In genomic region chr1:28882009-28882628, GRCh38 we compare ENCODE assay signal across 8 cellular contexts. TPM values are rescaled to one million over a fixed set of nuclear protein-coding genes. Genes with fewer than 3 reads are reported as not detected.
A peak's percentile ranks its signal among the peaks of the same experiment; 100 is the strongest.
DNase-seq lines count a peak whose midpoint lies in the region; ATAC-seq, FAIRE-seq and TF ChIP-seq lines count a peak whose summit lies in the region.

No MANE protein-coding gene starts in this region.

- TF ChIP-seq RAD21 in IMR-90 (IDR thresholded peaks at IDR 0.05; ENCODE audit: low read length): peak; percentile 99
- TF ChIP-seq RAD21 in H1 (IDR thresholded peaks at IDR 0.05 in 1 of 2, conservative IDR thresholded peaks at IDR 0.05 in 1 of 2; ENCODE audit: low read depth in 2 of 2, low read length in 2 of 2): peak; percentile 99

- H3K9me1 ChIP-seq in IMR-90 (ENCODE audit: insufficient read depth, low read length): peaks cover 10% of the 10 kb centered on the region; the same call in 1 of the 2 replicates

- dilution Hi-C loops in IMR-90 (cut with HindIII; ENCODE audit: low sequenced_read_pairs, unreplicated experiment): no loop called here

- H2AK9ac ChIP-seq in IMR-90 (replicated peaks; ENCODE audit: low read depth, low read length, poor library complexity): peak overlapping the region; percentile 74

- intact Hi-C loops in IMR-90 (cut with micrococcal nuclease): loop anchor here (1.0 to 5.0 kb wide), 5 partner anchors 152 to 321 kb away; partner anchors contain the start of genes SRSF4 and TMEM200B

- no peaks in the 10 kb centered on the region for H3K9me3 Mint-ChIP-seq in mesothelial cell of epicardium

- H3K4ac ChIP-seq in IMR-90 (ENCODE audit: low read depth, low read length): peak overlapping the region; percentile 48; the same call in 1 of the 2 replicates
- H3K4ac ChIP-seq in H1 (replicated peaks; ENCODE audit: insufficient read length, low read depth, low read length): no peak overlapping the region

- H4K91ac ChIP-seq in IMR-90 (ENCODE audit: insufficient read depth, low read depth, low read length): peak overlapping the region; percentile 40; the same call in 1 of the 2 replicates
- H4K91ac ChIP-seq in H1 (replicated peaks; ENCODE audit: insufficient read length, low read length): no peak overlapping the region

- no peaks in the 10 kb centered on the region for H3K79me2 ChIP-seq in H1 (ENCODE audit: control insufficient read depth in 1 of 2, insufficient read depth in 2 of 2, low read length in 2 of 2)

- no peak overlapping the region for H3K27ac ChIP-seq in IMR-90 (ENCODE audit: insufficient read depth, low read length)
- H3K27ac ChIP-seq in H1 (ENCODE audit: low read depth, low read length): no peak overlapping the region

- no peaks in the 10 kb centered on the region for H3K27me3 Mint-ChIP-seq in mesothelial cell of epicardium (ENCODE audit: low read depth)

- H4K20me1 ChIP-seq in IMR-90 (ENCODE audit: insufficient read depth, low read length) (no peaks in the 10 kb centered on the region), H1 (replicated peaks in 1 of 2; ENCODE audit: control insufficient read depth in 1 of 2, insufficient read depth in 2 of 2, low read length in 2 of 2) (no peaks in the 10 kb centered on the region)

- H3K4me2 ChIP-seq in IMR-90 (ENCODE audit: low read depth, low read length): no peak overlapping the region
- H3K4me2 ChIP-seq in H1 (ENCODE audit: insufficient read depth in 1 of 2, low read depth in 2 of 2, low read length in 2 of 2): peak overlapping the region in 1 of 2 experiments; percentile 19; a peak in 1 of 4 replicates

- no TSS peak for BruUV-seq in IMR-90 (replicated peaks; lab: Mats Ljungman, UMichigan)

- peak overlapping the region; percentile 60; the same call in 1 of the 2 replicates for H2BK12ac ChIP-seq in H1 (ENCODE audit: low read depth, low read length)

- H4K5ac ChIP-seq in IMR-90 (ENCODE audit: low read depth, low read length) (no peak overlapping the region), H1 (ENCODE audit: insufficient read length, low read depth, low read length) (no peak overlapping the region)

- H2AK5ac ChIP-seq in IMR-90 (ENCODE audit: low read depth, low read length): peak overlapping the region; percentile 96
- no peak overlapping the region for H2AK5ac ChIP-seq in H1 (ENCODE audit: low read depth, low read length)

- H3K18ac ChIP-seq in IMR-90 (ENCODE audit: low read depth, low read length) (no peak overlapping the region), H1 (ENCODE audit: extremely low read depth, low read length) (peak overlapping the region; percentile 28; the same call in 1 of the 2 replicates)

- DNase-seq in D341Med (ENCODE audit: low spot score) (peak; percentile 82), IMR-90 (peak; percentile 81), NOMO-1 treated with dmso at 0.1 percent for 144 hours (lab: John Stamatoyannopoulos, UW; ENCODE audit: unreplicated experiment) (peak; percentile 39), H1 (ENCODE audit: low read depth in 1 of 2, low spot score in 2 of 2) (peak; percentile 92 to 93), mesothelial cell of epicardium (ENCODE audit: low spot score in 2 of 2, unreplicated experiment in 2 of 2) (peak; percentile 77 to 88)
- DNase-seq in activated CD8-positive, alpha-beta memory T cell treated with anti-CD3 and anti-CD28 coated beads for 4 hours (ENCODE audit: low read depth in 2 of 2): peak; percentile 60 to 63
- peak; percentile 62 to 77 for DNase-seq in stimulated activated CD8-positive, alpha-beta memory T cell treated with anti-CD3 and anti-CD28 coated beads, Interleukin-2, amount 100 ng/mL, for 48 hours (ENCODE audit: low read depth in 2 of 2)

- H3K79me1 ChIP-seq in IMR-90 (ENCODE audit: low read depth in 1 of 2, low read length in 2 of 2) (no peaks in the 10 kb centered on the region), H1 (ENCODE audit: low read depth, low read length) (no peaks in the 10 kb centered on the region)

- H3K56ac ChIP-seq in IMR-90 (ENCODE audit: extremely low read depth, insufficient read depth, low read length) (no peak overlapping the region), H1 (replicated peaks; ENCODE audit: insufficient read length, low read depth, low read length) (no peak overlapping the region)

- H2BK15ac ChIP-seq in IMR-90 (ENCODE audit: low read depth, low read length) (peak overlapping the region; percentile 46; the same call in 1 of the 3 replicates), H1 (ENCODE audit: low read length) (no peak overlapping the region)

- H3K9me3 ChIP-seq in IMR-90 (ENCODE audit: control insufficient read depth, insufficient read depth, low read length) (no peaks in the 10 kb centered on the region), H1 (ENCODE audit: insufficient read depth in 2 of 2, low read depth in 1 of 2, low read length in 1 of 2) (no peaks in the 10 kb centered on the region)

- FAIRE-seq in H1 (lab: Jason Lieb, UNC): peak; percentile 94

- CTCF ChIA-PET in IMR-90 (lab: Yijun Ruan, JAX) (interaction anchor here (0.6 to 4.7 kb wide), 18 partner anchors 17 to 327 kb away, joined by 3 to 133 read pairs (median 5); partner anchors contain the start of gene SRSF4), H1 (lab: Charles Lee; ENCODE audit: partially characterized antibody) (interaction anchor here (0.5 to 10.9 kb wide), 54 partner anchors 9 to 528 kb away, joined by 3 to 207 read pairs (median 4); partner anchors contain the start of gene SRSF4)

- TF ChIP-seq POLR2A in IMR-90 (IDR thresholded peaks at IDR 0.05; ENCODE audit: low read depth, low read length) (peak; percentile 46), H1 (IDR thresholded peaks at IDR 0.05; ENCODE audit: control extremely low read depth in 1 of 2, low read depth in 2 of 2, low read length in 2 of 2) (no peak)

- H3K36me3 ChIP-seq in IMR-90 (ENCODE audit: control insufficient read depth, insufficient read depth, low read length) (no peaks in the 10 kb centered on the region), H1 (ENCODE audit: control insufficient read depth in 2 of 4, insufficient read depth in 4 of 4, low read length in 3 of 4) (no peaks in the 10 kb centered on the region)

- peak overlapping the region; percentile 19; the same call in 1 of the 2 replicates for H2BK20ac ChIP-seq in IMR-90 (ENCODE audit: low read depth, low read length)
- H2BK20ac ChIP-seq in H1 (ENCODE audit: low read length): no peak overlapping the region

- H3K4me1 ChIP-seq in IMR-90 (ENCODE audit: control insufficient read depth, insufficient read depth, low read length) (peaks cover 7% of the 10 kb centered on the region), H1 (replicated peaks in 1 of 4; ENCODE audit: control insufficient read depth in 3 of 4, insufficient read depth in 4 of 4, low read length in 3 of 4) (peaks cover 18 to 27% (median 22%) of the 10 kb centered on the region in 4 experiments)

- no peak overlapping the region for H3K4me3 Mint-ChIP-seq in mesothelial cell of epicardium

- ATAC-seq in IMR-90 (ENCODE audit: low read depth) (peak; percentile 70), HG02571 (IDR thresholded peaks at IDR 0.05; ENCODE audit: unreplicated experiment) (no peak)

- POLR2A ChIA-PET in IMR-90 (lab: Charles Lee; ENCODE audit: unreplicated experiment): no interaction called here
- POLR2A ChIA-PET in H1 (lab: Charles Lee; ENCODE audit: partially characterized antibody): interaction anchor here (0.6 to 1.0 kb wide), 6 partner anchors 134 to 309 kb away, joined by 3 to 4 read pairs (median 3); no protein-coding TSS in a partner anchor

- TF ChIP-seq CTCF in IMR-90 (conservative IDR thresholded peaks at IDR 0.05; ENCODE audit: low read depth, low read length) (peak; percentile 98), H1 (IDR thresholded peaks at IDR 0.05; ENCODE audit: control extremely low read depth in 1 of 3, insufficient read depth in 1 of 3, low read depth in 1 of 3, low read length in 3 of 3) (peak; percentile 87 to 100 (median 97)), mesothelial cell of epicardium (IDR thresholded peaks at IDR 0.05; ENCODE audit: unreplicated experiment) (peak; percentile 77)

- peaks cover 7% of the 10 kb centered on the region; the same call in 1 of the 2 replicates for H3K23me2 ChIP-seq in H1 (ENCODE audit: low read depth, low read length)

- 7% methylated on average over 6 of the region's 13 CpGs; no CpG with 5 or more reads in 1 of the 2 experiments for WGBS in IMR-90 (ENCODE audit: extremely low coverage in 2 of 2, insufficient read length in 1 of 2), 2 experiments
- WGBS in H1 (ENCODE audit: extremely low coverage in 1 of 2, insufficient coverage in 1 of 2, insufficient read length in 1 of 2, insufficient replicate concordance in 2 of 2, low coverage in 1 of 2, low lambda C conversion rate in 2 of 2, missing lambda C conversion rate in 1 of 2), 2 experiments: 40% methylated on average over 11 of the region's 13 CpGs; no CpG with 5 or more reads in 1 of the 2 experiments

- H2BK5ac ChIP-seq in IMR-90 (ENCODE audit: low read depth, low read length, poor library complexity, severe bottlenecking) (no peak overlapping the region), H1 (ENCODE audit: low read depth, low read length) (no peak overlapping the region)

- in situ Hi-C loops in IMR-90 (cut with MboI; ENCODE audit: low sequenced_read_pairs): loop anchor here (5.0 kb wide), 2 partner anchors 150 to 315 kb away; no protein-coding TSS in a partner anchor

- no peaks in the 10 kb centered on the region for H3K36me3 Mint-ChIP-seq in mesothelial cell of epicardium

- no peaks in the 10 kb centered on the region for H3K27me3 ChIP-seq in IMR-90 (ENCODE audit: control insufficient read depth, insufficient read depth, low read length)
- H3K27me3 ChIP-seq in H1 (replicated peaks in 1 of 4; ENCODE audit: control insufficient read depth in 3 of 4, extremely low read depth in 1 of 4, insufficient read depth in 3 of 4, low read length in 3 of 4): peaks cover 0 to 3% (median 0%) of the 10 kb centered on the region in 4 experiments; a peak in 2 of 7 replicates

- peaks cover 37% of the 10 kb centered on the region for H3K4me1 Mint-ChIP-seq in mesothelial cell of epicardium

- H2BK120ac ChIP-seq in IMR-90 (ENCODE audit: low read depth, low read length) (peak overlapping the region; percentile 22), H1 (replicated peaks; ENCODE audit: low read depth, low read length) (no peak overlapping the region)

- no peak overlapping the region for H3K4me3 ChIP-seq in IMR-90 (ENCODE audit: insufficient read depth, low read depth, low read length)
- H3K4me3 ChIP-seq in H1 (ENCODE audit: extremely low read depth in 1 of 4, insufficient read depth in 2 of 4, low read depth in 3 of 4, low read length in 4 of 4): no peak overlapping the region

- H4K8ac ChIP-seq in IMR-90 (ENCODE audit: low read depth in 2 of 2, low read length in 2 of 2) (peak overlapping the region in 1 of 2 experiments; percentile 86; a peak in 2 of 4 replicates), H1 (ENCODE audit: extremely low read depth, insufficient read depth, low read length) (no peak overlapping the region)

- no peak for TF ChIP-seq EP300 in H1 (IDR thresholded peaks at IDR 0.05; ENCODE audit: borderline replicate concordance in 1 of 2, low read depth in 2 of 2, low read length in 2 of 2)

- peak overlapping the region; percentile 45 for H3K14ac ChIP-seq in IMR-90 (replicated peaks; ENCODE audit: low read depth, low read length)
- no peak overlapping the region for H3K14ac ChIP-seq in H1 (ENCODE audit: insufficient read length)

- H3K23ac ChIP-seq in IMR-90 (ENCODE audit: low read depth, low read length): no peak overlapping the region
- H3K23ac ChIP-seq in H1 (ENCODE audit: insufficient read length): no peak overlapping the region

- H3K9ac ChIP-seq in IMR-90 (ENCODE audit: low read depth, low read length) (no peak overlapping the region), H1 (replicated peaks in 1 of 4; ENCODE audit: extremely low read depth in 1 of 4, low read depth in 3 of 4, low read length in 3 of 4) (no peak overlapping the region)

- peak overlapping the region; percentile 78 for H3K27ac Mint-ChIP-seq in mesothelial cell of epicardium

- H2AFZ ChIP-seq in IMR-90 (replicated peaks; ENCODE audit: low read length, poor library complexity): peak overlapping the region; percentile 92
- peak overlapping the region; percentile 97 for H2AFZ ChIP-seq in H1 (ENCODE audit: low read length)

RNA-seq across cellular contexts. Expression of gene EPB41, which starts 32.2 kb away (rescaled TPM):
- total RNA-seq in IMR-90 (2012; rRNA removed): 8.1 and 10.0 TPM in 2 replicates
- polyA plus RNA-seq in IMR-90 (2012; rRNA removed): 3.1 and 4.6 TPM in 2 replicates
- 1.3 TPM in 2 replicates for polyA plus RNA-seq in IMR-90 (2012; cell fraction: cytosol; rRNA removed)
- polyA plus RNA-seq in IMR-90 (2012; cell fraction: nucleus; rRNA removed; ENCODE audit: low replicate concordance): 2.2 and 12.8 TPM in 2 replicates
- total RNA-seq in H1 (2021; fragmentation: NEBNext Ultra II Directional; extraction: Animal tissue kit (Norgen Biotek cat#: 25700)): 106 and 109 TPM in 2 replicates
- polyA plus RNA-seq in H1 (2011; rRNA removed): 35.5 and 36.7 TPM in 2 replicates
- polyA plus RNA-seq in H1 (2011; cell fraction: cytosol; rRNA removed): 58.6 TPM
- 36.4 TPM for polyA plus RNA-seq in H1 (2011; cell fraction: nucleus; rRNA removed)
- polyA plus RNA-seq in H1 (2012, experiment 1 of 2): 50.2 to 77.7 TPM (median 59.5 TPM) in 4 replicates
- polyA plus RNA-seq in H1 (2012, experiment 2 of 2): 5.6 TPM
- polyA plus RNA-seq in H1 (2013, experiment 1 of 2): 46.2 TPM
- polyA plus RNA-seq in H1 (2013, experiment 2 of 2): 48.2 TPM
- 75.8 and 125 TPM in 2 replicates for polyA minus RNA-seq in H1 (2011; rRNA and poly(A)+ RNA removed)
- 71.1 TPM for polyA minus RNA-seq in H1 (2011; cell fraction: cytosol; rRNA and poly(A)+ RNA removed)
- 81.0 TPM for polyA minus RNA-seq in H1 (2011; cell fraction: nucleus; rRNA and poly(A)+ RNA removed)
- total RNA-seq in mesothelial cell of epicardium: 61.5 to 63.7 TPM (median 62.5 TPM) in 3 replicates

Comparison
In these comparisons a context has a peak if more than half of its experiments do, and no peak if none do; other contexts are left out.
1. DNase-seq: peak in every context shown above with its lines; median percentile 92 in H1; 82 in mesothelial cell of epicardium; 82 in D341Med; 81 in IMR-90; 70 in stimulated activated CD8-positive, alpha-beta memory T cell treated with anti-CD3 and anti-CD28 coated beads, Interleukin-2, amount 100 ng/mL, for 48 hours; 62 in activated CD8-positive, alpha-beta memory T cell treated with anti-CD3 and anti-CD28 coated beads for 4 hours; 39 in NOMO-1 treated with dmso at 0.1 percent for 144 hours.